9 cellular contexts compared by ENCODE assay signal in the genomic region with DNA sequence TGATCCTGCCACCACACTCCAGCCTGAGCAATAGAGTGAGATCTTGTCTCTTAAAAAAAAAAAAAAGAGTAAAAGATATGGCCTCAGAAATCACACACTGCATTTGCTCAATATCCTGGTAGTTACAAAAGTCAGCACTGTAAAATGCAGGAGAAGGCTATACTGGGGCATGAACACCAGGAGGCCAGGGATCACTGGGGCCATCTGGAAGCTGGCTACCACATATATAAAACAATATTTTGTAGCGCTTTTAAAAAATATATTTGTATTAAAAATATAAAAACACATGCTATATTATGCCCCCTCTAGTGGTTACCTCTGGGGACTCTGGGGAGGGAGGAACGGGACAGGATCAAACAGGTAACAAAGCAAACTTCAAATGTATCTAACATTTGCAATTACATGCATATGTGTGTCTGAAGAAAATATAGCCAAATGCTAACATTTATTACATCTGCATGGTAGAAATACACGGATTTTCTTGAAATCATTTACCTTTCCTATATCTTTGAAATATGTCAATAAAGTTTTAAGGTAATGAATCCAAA. TPM values are rescaled to one million over a fixed set of nuclear protein-coding genes. Genes with fewer than 3 reads are reported as not detected.
DNase-seq lines count a peak whose midpoint lies in the region; ATAC-seq, FAIRE-seq and TF ChIP-seq lines count a peak whose summit lies in the region.
"Had no signal": no experiment of that assay in that cellular context is flagged by ENCODE, and none has a peak within 500 bp of the region (broad histone marks: within the 10 kb centered on the region; RNA-seq: fewer than 3 reads in every experiment).

No MANE protein-coding gene starts in this region.

- TF ChIP-seq POLR2A in GM12891 (IDR thresholded peaks at IDR 0.05; ENCODE audit: low read depth, low read length) (no peak), erythroblast (IDR thresholded peaks at IDR 0.05; ENCODE audit: low read length) (no peak)

- peak; percentile 53 for DNase-seq in ACHN
- peak; percentile 15 for DNase-seq in GM12891 (ENCODE audit: insufficient read length, low spot score)
- DNase-seq in SIG-M5 (lab: John Stamatoyannopoulos, UW), result peak; percentile 26
- peak; percentile 45 to 59 for DNase-seq in erythroblast (lab: John Stamatoyannopoulos, UW)
- peak; percentile 23 for DNase-seq in stimulated activated CD4-positive, alpha-beta T cell treated with anti-CD3 and anti-CD28 coated beads, Interleukin-4, amount 100 ng/mL, for 1 hour
- DNase-seq in NCI-H345 (lab: John Stamatoyannopoulos, UW), result no peak
- no peak for DNase-seq in GDM1 (lab: John Stamatoyannopoulos, UW)

- no peak for FAIRE-seq in GM12891 (lab: Jason Lieb, UNC)

- in situ Hi-C loops in ACHN (cut with HindIII; ENCODE audit: low pct_ligation_motif_present, low pct_unique_long_range_greater_than_20kb, low sequenced_read_pairs), result no loop called here

- ATAC-seq in GM21737 (IDR thresholded peaks at IDR 0.05; ENCODE audit: unreplicated experiment), result no peak
- ATAC-seq: activated naive CD4-positive, alpha-beta T cell treated with anti-CD3 and anti-CD28 coated beads, Interleukin-2, amount 50 U/mL, for 72 hours had no signal

TF ChIP-seq in GM12891, 5 proteins besides CTCF, POLR2A, EP300 and RAD21:
- TF ChIP-seq POLR2AphosphoS5 (IDR thresholded peaks at IDR 0.05; ENCODE audit: low read depth, low read length) (no peak), SPI1 (IDR thresholded peaks at IDR 0.05; ENCODE audit: low read depth, low read length) (no peak), TAF1 (IDR thresholded peaks at IDR 0.05; ENCODE audit: low read depth, low read length) (no peak), POU2F2 (IDR thresholded peaks at IDR 0.05; ENCODE audit: low read depth, low read length) (no peak), PAX5 (IDR thresholded peaks at IDR 0.05; ENCODE audit: insufficient read depth, low read length, severe bottlenecking) (no peak)
TF ChIP-seq in GM12891: peak in this region for 0.

RNA-seq across cellular contexts. Expression of a gene that starts 4.0 kb away (rescaled TPM):
- 7.5 TPM for polyA plus RNA-seq in GM12891 (2012; ENCODE audit: low read depth, missing spikeins)

RNA-seq across cellular contexts. Expression of a gene that starts 4.4 kb away (rescaled TPM):
- 13.1 TPM for polyA plus RNA-seq in GM12891 (2012; ENCODE audit: low read depth, missing spikeins)

RNA-seq across cellular contexts. Expression of a gene that starts 55.5 kb away (rescaled TPM):
- 19.4 TPM for polyA plus RNA-seq in GM12891 (2012; ENCODE audit: low read depth, missing spikeins)

Comparison
In these comparisons a context has a peak if more than half of its experiments do, and no peak if none do; other contexts are left out.
1. DNase-seq: peak in ACHN (single experiment), GM12891 (single experiment), SIG-M5 (single experiment), erythroblast (2 of 2) and stimulated activated CD4-positive, alpha-beta T cell treated with anti-CD3 and anti-CD28 coated beads, Interleukin-4, amount 100 ng/mL, for 1 hour (single experiment); none in NCI-H345 (single experiment) and GDM1 (single experiment).